In genomic region chr12:43835656-43836454, GRCh38 we compare ENCODE assay signal across 1 cellular context.
TF ChIP-seq lines count a peak whose summit lies in the region.

TMEM117 (plus strand) TSS chr12:43836081.

TF ChIP-seq in K562, 482 proteins besides CTCF, POLR2A, EP300 and RAD21 (continued from another document):
- TF ChIP-seq UBTF (IDR thresholded peaks at IDR 0.05; ENCODE audit: borderline replicate concordance in 1 of 2, low read depth in 2 of 2, low read length in 2 of 2) (peak in 1 of 2 experiments; percentile 87; a peak in 3 of 4 replicates), U2AF2 (optimal IDR thresholded peaks at IDR 0.05; ENCODE audit: low read depth, low read length) (no peak), ETV1 (tag; conservative IDR thresholded peaks at IDR 0.05; ENCODE audit: low read depth) (no peak), MXD1 (CRISPR knock-in tag; IDR thresholded peaks at IDR 0.05; ENCODE audit: borderline replicate concordance, poor library complexity, severe bottlenecking) (no peak), CXXC5 (CRISPR knock-in tag; IDR thresholded peaks at IDR 0.05) (peak; percentile 83), TAF1 (IDR thresholded peaks at IDR 0.05; ENCODE audit: control insufficient read depth, extremely low read depth, insufficient read depth, low read length, severe bottlenecking) (peak; percentile 22), BRCA1 (IDR thresholded peaks at IDR 0.05) (no peak), BRCA1 (CRISPR knock-in tag; IDR thresholded peaks at IDR 0.05) (no peak), SMC3 (conservative IDR thresholded peaks at IDR 0.05; ENCODE audit: insufficient read depth, low read depth, low read length) (no peak), ILK (tag; IDR thresholded peaks at IDR 0.05; ENCODE audit: borderline replicate concordance, low read depth) (no peak)
TF ChIP-seq in K562: peak in this region for 61.
